ENCODE assay signal across 8 cellular contexts in genomic region chr17:74961657-74962360, GRCh38. TPM values are rescaled to one million over a fixed set of nuclear protein-coding genes. Genes with fewer than 3 reads are reported as not detected.
DNase-seq lines count a peak whose midpoint lies in the region; ATAC-seq and TF ChIP-seq lines count a peak whose summit lies in the region.

No MANE protein-coding gene starts in this region.

- TF ChIP-seq POLR2A in adrenal gland (IDR thresholded peaks at IDR 0.05) (no peak), heart left ventricle (IDR thresholded peaks at IDR 0.05) (no peak), vagina (IDR thresholded peaks at IDR 0.05) (no peak)

- H3K27me3 ChIP-seq in adrenal gland (no peaks in the 10 kb centered on the region), heart left ventricle (peaks cover 0 to 5% (median 0%) of the 10 kb centered on the region in 9 donors), vagina (no peaks in the 10 kb centered on the region)

- H3K36me3 ChIP-seq in adrenal gland (replicated peaks in 1 of 2) (no peaks in the 10 kb centered on the region), heart left ventricle (peaks cover 0 to 7% (median 0%) of the 10 kb centered on the region in 9 donors), vagina (no peaks in the 10 kb centered on the region)

- no peak overlapping the region for H3K4me3 ChIP-seq in GM12865 (ENCODE audit: low read depth, low read length)
- no peak overlapping the region for H3K4me3 ChIP-seq in adrenal gland
- H3K4me3 ChIP-seq in heart left ventricle: no peak overlapping the region
- no peak overlapping the region for H3K4me3 ChIP-seq in vagina

- ATAC-seq in T-cell (replicated peaks in 1 of 4) (peak; percentile 69 to 79 (median 72)), heart left ventricle (peak; percentile 78 to 91 (median 86)), GM19023 (IDR thresholded peaks at IDR 0.05; ENCODE audit: unreplicated experiment) (no peak)

- H3K4me1 ChIP-seq in adrenal gland (replicated peaks in 1 of 2): no peaks in the 10 kb centered on the region
- peaks cover 0 to 6% (median 0%) of the 10 kb centered on the region in 12 donors for H3K4me1 ChIP-seq in heart left ventricle
- H3K4me1 ChIP-seq in vagina: peaks cover 6% of the 10 kb centered on the region

- H3K36me3 Mint-ChIP-seq in T-cell: no peaks in the 10 kb centered on the region

- H3K27me3 Mint-ChIP-seq in T-cell: no peaks in the 10 kb centered on the region

- WGBS in adrenal gland, 4 donors: 24 to 41% (median 39%) methylated on average over 10 to 23 of the region's 23 CpGs
- 22 to 55% (median 45%) methylated on average over 12 to 23 of the region's 23 CpGs for WGBS in heart left ventricle, 4 donors

- intact Hi-C loops in adrenal gland (cut with DNase I): loop anchor here (5.0 to 10.0 kb wide), 3 partner anchors 45 to 240 kb away; partner anchors contain the start of gene ARMC7 (in 1 of the 2)
- intact Hi-C loops in heart left ventricle (cut with DNase I): loop anchor here (1.0 to 10.0 kb wide), 12 partner anchors 50 to 245 kb away; partner anchors contain the start of genes MRPL58 (in 7 of the 10), ATP5PD (in 1 of the 10), KCTD2 (in 1 of the 10) and NUP85 (in 1 of the 10)
- intact Hi-C loops in vagina (cut with DNase I): loop anchor here (5.0 to 10.0 kb wide), 3 partner anchors 73 to 245 kb away; partner anchors contain the start of gene NUP85

- DNase-seq in GM12865 (ENCODE audit: low read depth) (peak; percentile 87), NCI-H146 treated with DMSO at 0.1 percent for 48 hours (lab: John Stamatoyannopoulos, UW; ENCODE audit: unreplicated experiment) (peak; percentile 52), T-cell (peak; percentile 51 to 86 (median 77)), adrenal gland (peak; percentile 86 to 97 (median 91)), heart left ventricle (peak; percentile 88 to 91 (median 89)), pulmonary artery endothelial cell (ENCODE audit: low read depth, low spot score) (peak; percentile 63), vagina (ENCODE audit: extremely low spot score in 2 of 2) (no peak)

- TF ChIP-seq CTCF in GM12865 (IDR thresholded peaks at IDR 0.05; ENCODE audit: insufficient read depth, low read depth, low read length, missing control alignments) (peak; percentile 63), adrenal gland (IDR thresholded peaks at IDR 0.05) (peak; percentile 73 to 88 (median 86)), heart left ventricle (IDR thresholded peaks at IDR 0.05) (peak; percentile 67 to 89 (median 80)), vagina (IDR thresholded peaks at IDR 0.05) (peak; percentile 61 to 88 (median 65))

- POLR2A ChIA-PET in T-cell (lab: Charles Lee): interaction anchor here in 1 of 2 donors (0.6 to 0.7 kb wide), 3 partner anchors 12 to 151 kb away, joined by 4 to 8 read pairs (median 7); no protein-coding TSS in a partner anchor

- H3K27ac ChIP-seq in adrenal gland (no peak overlapping the region), heart left ventricle (no peak overlapping the region), vagina (no peak overlapping the region)

- no peaks in the 10 kb centered on the region for H3K9me3 ChIP-seq in adrenal gland (replicated peaks in 1 of 3)
- H3K9me3 ChIP-seq in heart left ventricle: no peaks in the 10 kb centered on the region
- H3K9me3 ChIP-seq in vagina: no peaks in the 10 kb centered on the region

- CTCF ChIA-PET in T-cell (lab: Charles Lee): interaction anchor here (0.5 to 3.5 kb wide), 27 partner anchors 9 to 309 kb away, joined by 3 to 46 read pairs (median 4); partner anchors contain the start of genes MRPL58 (in 2 of the 2), CDR2L (in 1 of the 2), HID1 (in 1 of the 2) and MIF4GD (in 1 of the 2)

- H3K4me1 Mint-ChIP-seq in T-cell: peaks cover 8 to 20% (median 9%) of the 10 kb centered on the region in 3 donors

- H3K27ac Mint-ChIP-seq in T-cell: no peak overlapping the region

- H3K4me3 Mint-ChIP-seq in T-cell: no peak overlapping the region

- no peaks in the 10 kb centered on the region for H3K9me3 Mint-ChIP-seq in T-cell

RNA-seq across cellular contexts. Expression of gene HID1, which starts 10.8 kb away (rescaled TPM):
- total RNA-seq in T-cell: 10 to 100 TPM; 12.7 to 21.0 (median 14.5) TPM
- 10 to 100 TPM in 3 of 8 donors, 1 to 10 TPM in 5; 2.8 to 15.1 (median 8.3) TPM for total RNA-seq in adrenal gland
- 10 to 100 TPM in 2 of 3 donors, 1 to 10 TPM in 1; 5.4 to 42.6 (median 19.2) TPM for polyA plus RNA-seq in adrenal gland
- 10 to 100 TPM in 4 of 9 donors, 1 to 10 TPM in 5; 5.7 to 15.7 (median 9.8) TPM for total RNA-seq in heart left ventricle
- 10 to 100 TPM in 1 of 2 donors, 1 to 10 TPM in 1; 6.7 to 10.7 TPM for polyA plus RNA-seq in heart left ventricle
- total RNA-seq in pulmonary artery endothelial cell: 8.7 and 12.2 TPM in 2 replicates
- 13.0 TPM for total RNA-seq in vagina

RNA-seq across cellular contexts. Expression of gene CDR2L, which starts 25.6 kb away (rescaled TPM):
- total RNA-seq in T-cell (under 1 TPM in 4 of 5 donors, not detected in 1; 0.12 to 0.29 (median 0.19) TPM), adrenal gland (10 to 100 TPM in 6 of 8 donors, 1 to 10 TPM in 2; 7.7 to 17.9 (median 12.3) TPM), heart left ventricle (10 to 100 TPM; 13.0 to 56.4 (median 18.1) TPM), pulmonary artery endothelial cell (13.4 and 15.7 TPM in 2 replicates), vagina (13.5 TPM)
- polyA plus RNA-seq in adrenal gland (1 to 10 TPM; 3.7 to 5.6 (median 4.1) TPM), heart left ventricle (10 to 100 TPM; 13.6 to 19.1 TPM)

RNA-seq across cellular contexts. Expression of gene OTOP3, which starts 26.1 kb away (rescaled TPM):
- not detected for total RNA-seq in T-cell
- total RNA-seq in adrenal gland: not detected
- not detected for polyA plus RNA-seq in adrenal gland
- not detected for total RNA-seq in heart left ventricle
- polyA plus RNA-seq in heart left ventricle: not detected
- total RNA-seq in pulmonary artery endothelial cell: not detected in 2 replicates
- total RNA-seq in vagina: 0.74 TPM

RNA-seq across cellular contexts. Expression of gene OTOP2, which starts 37.7 kb away (rescaled TPM):
- total RNA-seq in T-cell (not detected), adrenal gland (not detected), heart left ventricle (not detected), pulmonary artery endothelial cell (not detected in 2 replicates), vagina (not detected)
- polyA plus RNA-seq in adrenal gland (under 1 TPM in 1 of 3 donors, not detected in 2; 0.03 TPM), heart left ventricle (not detected)

RNA-seq across cellular contexts. Expression of gene USH1G, which starts 38.8 kb away (rescaled TPM):
- not detected for total RNA-seq in T-cell
- total RNA-seq in adrenal gland: 1 to 10 TPM in 6 of 8 donors, under 1 TPM in 2; 0.42 to 2.3 (median 1.3) TPM
- polyA plus RNA-seq in adrenal gland: under 1 TPM; 0.40 to 0.72 (median 0.40) TPM
- total RNA-seq in heart left ventricle: not detected
- not detected for polyA plus RNA-seq in heart left ventricle
- not detected in 2 replicates for total RNA-seq in pulmonary artery endothelial cell
- total RNA-seq in vagina: 0.49 TPM

Comparison
In these comparisons a context has a peak if more than half of its experiments do, and no peak if none do; other contexts are left out.
1. DNase-seq: peak in GM12865 (single experiment), NCI-H146 treated with DMSO at 0.1 percent for 48 hours (single experiment), T-cell (34 of 34), adrenal gland (7 of 7), heart left ventricle (5 of 5) and pulmonary artery endothelial cell (single experiment); none in vagina (0 of 2).
2. RNA of gene CDR2L, which starts 25.6 kb away (total RNA-seq): 13.0 to 56.4 TPM in heart left ventricle, 13.5 TPM in vagina (single experiment), 13.4 to 15.7 TPM in pulmonary artery endothelial cell and 7.7 to 17.9 TPM in adrenal gland; 0.12 to 0.29 TPM in T-cell; every median in the first group is over 4 times any median in the second.
3. Peak in every context shown above with its lines, with median percentiles within 50 percentile points of each other: CTCF ChIP-seq.